ENCODE assay signal across 9 cellular contexts in genomic region chr14:105484069-105484996, GRCh38. TPM values are rescaled to one million over a fixed set of nuclear protein-coding genes. Genes with fewer than 3 reads are reported as not detected.
DNase-seq lines count a peak whose midpoint lies in the region; ATAC-seq, FAIRE-seq and TF ChIP-seq lines count a peak whose summit lies in the region.
"Had no signal": no experiment of that assay in that cellular context is flagged by ENCODE, and none has a peak within 500 bp of the region (broad histone marks: within the 10 kb centered on the region; RNA-seq: fewer than 3 reads in every experiment).

No MANE protein-coding gene starts in this region.

- H3K4me3 ChIP-seq in K562 (no peak overlapping the region), mucosa of rectum (ENCODE audit: low read length in 2 of 2) (no peak overlapping the region)
- H3K4me3 ChIP-seq: SJSA1 had no signal

- H3K79me2 ChIP-seq in K562 (ENCODE audit: control insufficient read depth, insufficient read depth, low read length) = no peaks in the 10 kb centered on the region

- H3K27ac ChIP-seq in K562 (ENCODE audit: extremely low read depth, low read depth, low read length) (no peak overlapping the region), mucosa of rectum (ENCODE audit: low read depth in 2 of 2, low read length in 2 of 2) (peak overlapping the region; percentile 24 to 44)
- H3K27ac ChIP-seq: SJSA1 had no signal

- no peaks in the 10 kb centered on the region; a peak in 1 of 5 replicates for H3K27me3 ChIP-seq in K562 (ENCODE audit: control insufficient read depth in 2 of 2, insufficient read depth in 2 of 2, low read length in 2 of 2)
- peaks cover 7% of the 10 kb centered on the region in 2 donors for H3K27me3 ChIP-seq in mucosa of rectum (ENCODE audit: control insufficient read depth in 2 of 2, insufficient read depth in 2 of 2, low read length in 2 of 2)

- peak; percentile 37 for DNase-seq in stimulated activated CD4-positive, alpha-beta T cell treated with anti-CD3 and anti-CD28 coated beads, Interleukin-4, amount 100 ng/mL, for 1 hour
- DNase-seq in stimulated activated CD4-positive, alpha-beta T cell treated with anti-CD3 and anti-CD28 coated beads, Interleukin-15, amount 100 ng/mL, for 24 hours = no peak
- DNase-seq in K562 (ENCODE audit: extremely low read depth in 1 of 4, low spot score in 3 of 4) = no peak
- DNase-seq in DMS79 (lab: John Stamatoyannopoulos, UW) = no peak
- DNase-seq in epidermal melanocyte (ENCODE audit: insufficient read length, low spot score) = no peak
- no peak for DNase-seq in HK-2 (ENCODE audit: unreplicated experiment)

- TF ChIP-seq RAD21 in K562 (CRISPR knock-in tag; conservative IDR thresholded peaks at IDR 0.05 in 1 of 2, IDR thresholded peaks at IDR 0.05 in 1 of 2) = no peak

- in situ Hi-C loops in K562 (cut with MboI) = no loop called here

- CTCF ChIA-PET in K562 (lab: Yijun Ruan, JAX; ENCODE audit: low intra/inter-chr PET ratio) = no interaction called here

- intact Hi-C loops in K562 (cut with micrococcal nuclease) = no loop called here

- TF ChIP-seq POLR2A in K562 (conservative IDR thresholded peaks at IDR 0.05) = no peak

- no peaks in the 10 kb centered on the region; the same call in 1 of the 2 replicates for H4K20me1 ChIP-seq in K562 (replicated peaks; ENCODE audit: control insufficient read depth, insufficient read depth, low read length)

- H3K9ac ChIP-seq in K562 (ENCODE audit: insufficient read depth in 1 of 2, low read depth in 2 of 2, low read length in 2 of 2) = peak overlapping the region in 1 of 2 experiments; percentile 52; a peak in 2 of 4 replicates
- no peak overlapping the region for H3K9ac ChIP-seq in mucosa of rectum (ENCODE audit: low read depth in 1 of 2, low read length in 2 of 2)

- no peak overlapping the region for H2AFZ ChIP-seq in K562 (ENCODE audit: low read depth, low read length)

- TF ChIP-seq EP300 in K562 (IDR thresholded peaks at IDR 0.05; ENCODE audit: low read length) = no peak

- no peaks in the 10 kb centered on the region for H3K9me1 ChIP-seq in K562 (ENCODE audit: control insufficient read depth, insufficient read depth, low read length)

- TF ChIP-seq CTCF in K562 (IDR thresholded peaks at IDR 0.05 in 2 of 3, conservative IDR thresholded peaks at IDR 0.05 in 1 of 3; ENCODE audit: insufficient read depth in 2 of 3, low read depth in 1 of 3, low read length in 3 of 3) = no peak

- H3K9me3 ChIP-seq in K562 (replicated peaks; ENCODE audit: control insufficient read depth, insufficient read depth, low read depth, low read length) (no peaks in the 10 kb centered on the region), mucosa of rectum (ENCODE audit: control insufficient read depth in 2 of 2, low read length in 2 of 2) (no peaks in the 10 kb centered on the region)
- H3K9me3 ChIP-seq: SJSA1 had no signal

- no TSS peak for BruUV-seq in K562 (replicated peaks; lab: Mats Ljungman, UMichigan)

- peaks cover 12 to 95% of the 10 kb centered on the region in 2 experiments for H3K4me1 ChIP-seq in K562 (replicated peaks in 1 of 2; ENCODE audit: control insufficient read depth in 2 of 2, insufficient read depth in 2 of 2, low read length in 2 of 2)
- H3K4me1 ChIP-seq in mucosa of rectum (ENCODE audit: control insufficient read depth in 2 of 2, insufficient read depth in 2 of 2, low read length in 2 of 2) = peaks cover 71 to 75% of the 10 kb centered on the region in 2 donors

- 48% methylated on average over 18 of the region's 20 CpGs for WGBS in K562 (ENCODE audit: insufficient coverage, low coverage, missing lambda C conversion rate)

- FAIRE-seq in K562 (lab: Jason Lieb, UNC) = no peak

- H3K36me3 ChIP-seq in K562 (ENCODE audit: control insufficient read depth, insufficient read depth, low read length) (no peaks in the 10 kb centered on the region), mucosa of rectum (ENCODE audit: control insufficient read depth in 2 of 2, insufficient read depth in 2 of 2, low read length in 2 of 2) (no peaks in the 10 kb centered on the region)
- H3K36me3 ChIP-seq: SJSA1 had no signal

- no peak overlapping the region for H3K4me2 ChIP-seq in K562 (ENCODE audit: insufficient read depth, low read length)

- POLR2A ChIA-PET in K562 (lab: Yijun Ruan, JAX) = interaction anchor here (0.5 kb wide), 1 partner anchor 10 kb away, joined by 3 read pairs; no protein-coding TSS in a partner anchor

- ATAC-seq in K562 (no peak), GM18498 (IDR thresholded peaks at IDR 0.05; ENCODE audit: unreplicated experiment) (no peak)

RNA-seq across cellular contexts. Expression of gene CRIP1, which starts 2.4 kb away (rescaled TPM):
- total RNA-seq in K562 (2011; cell fraction: chromatin; rRNA removed; ENCODE audit: low replicate concordance) = not detected in 2 replicates
- total RNA-seq in K562 (2011; cell fraction: nucleolus; rRNA removed) = not detected in 2 replicates
- 0.29 TPM in 1 of 2 replicates, not detected in the other for total RNA-seq in K562 (2011; cell fraction: nucleoplasm; rRNA removed)
- total RNA-seq in K562 (2014; rRNA removed) = not detected in 2 replicates
- not detected in 2 replicates for total RNA-seq in K562 (2014; rRNA removed; fragmentation: Illumina TruSeq; extraction: Trizol)
- total RNA-seq in K562 (2015; rRNA removed; fragmentation: Illumina TruSeq; extraction: Trizol) = not detected in 2 replicates
- 0.58 and 0.98 TPM in 2 replicates for total RNA-seq in K562 (2021)
- polyA plus RNA-seq in K562 (2011; rRNA removed) = 0.14 and 0.23 TPM in 2 replicates
- 0.31 and 0.46 TPM in 2 replicates for polyA plus RNA-seq in K562 (2011; cell fraction: cytosol; rRNA removed)
- 0.21 and 1.1 TPM in 2 replicates for polyA plus RNA-seq in K562 (2011; cell fraction: nucleus; rRNA removed)
- polyA plus RNA-seq in K562 (2012) = 0.72 TPM in 1 of 2 replicates, not detected in the other
- polyA plus RNA-seq in K562 (2014; fragmentation: Illumina TruSeq; extraction: Trizol) = not detected in 2 replicates
- not detected for polyA plus RNA-seq in K562 (2014; fragmentation: Nextera tagmentation; extraction: Ambion mirVana)
- polyA plus RNA-seq in K562 (2014; rRNA removed) = 0.11 TPM in 1 of 2 replicates, not detected in the other
- polyA minus RNA-seq in K562 (2011; rRNA and poly(A)+ RNA removed) = not detected in 2 replicates
- polyA minus RNA-seq in K562 (2011; cell fraction: cytosol; rRNA and poly(A)+ RNA removed) = 3.2 and 9.9 TPM in 2 replicates
- 0.78 and 1.5 TPM in 2 replicates for polyA minus RNA-seq in K562 (2011; cell fraction: nucleus; rRNA and poly(A)+ RNA removed)

RNA-seq across cellular contexts. Expression of gene TEDC1, which starts 6.7 kb away (rescaled TPM):
- 5.0 and 22.4 TPM in 2 replicates for total RNA-seq in K562 (2011; cell fraction: chromatin; rRNA removed; ENCODE audit: low replicate concordance)
- total RNA-seq in K562 (2011; cell fraction: nucleolus; rRNA removed) = 19.2 and 23.0 TPM in 2 replicates
- 7.6 and 10.1 TPM in 2 replicates for total RNA-seq in K562 (2011; cell fraction: nucleoplasm; rRNA removed)
- total RNA-seq in K562 (2014; rRNA removed) (26.4 and 28.3 TPM in 2 replicates), K562 (2014; rRNA removed; fragmentation: Illumina TruSeq; extraction: Trizol) (0.64 and 0.84 TPM in 2 replicates), K562 (2015; rRNA removed; fragmentation: Illumina TruSeq; extraction: Trizol) (6.6 and 8.8 TPM in 2 replicates), K562 (2021) (20.1 and 25.7 TPM in 2 replicates)
- polyA plus RNA-seq in K562 (2011; rRNA removed) (5.9 and 6.6 TPM in 2 replicates), K562 (2014; fragmentation: Illumina TruSeq; extraction: Trizol) (1.2 and 6.8 TPM in 2 replicates), K562 (2014; fragmentation: Nextera tagmentation; extraction: Ambion mirVana) (under 1 TPM; 0.21 to 0.25 TPM), K562 (2014; rRNA removed) (18.9 and 19.4 TPM in 2 replicates)
- polyA plus RNA-seq in K562 (2011; cell fraction: cytosol; rRNA removed) = 7.3 and 21.3 TPM in 2 replicates
- polyA plus RNA-seq in K562 (2011; cell fraction: nucleus; rRNA removed) = 19.1 and 36.6 TPM in 2 replicates
- polyA plus RNA-seq in K562 (2012) = 12.3 and 15.1 TPM in 2 replicates
- polyA minus RNA-seq in K562 (2011; rRNA and poly(A)+ RNA removed) = 0.99 and 1.6 TPM in 2 replicates
- polyA minus RNA-seq in K562 (2011; cell fraction: cytosol; rRNA and poly(A)+ RNA removed) = 7.5 and 8.6 TPM in 2 replicates
- 10.3 and 11.8 TPM in 2 replicates for polyA minus RNA-seq in K562 (2011; cell fraction: nucleus; rRNA and poly(A)+ RNA removed)

RNA-seq across cellular contexts. Expression of gene CRIP2, which starts 9.7 kb away (rescaled TPM):
- 2.6 TPM in 1 of 2 replicates, not detected in the other for total RNA-seq in K562 (2011; cell fraction: chromatin; rRNA removed; ENCODE audit: low replicate concordance)
- total RNA-seq in K562 (2011; cell fraction: nucleolus; rRNA removed) = 0.53 and 1.7 TPM in 2 replicates
- 1.2 and 1.5 TPM in 2 replicates for total RNA-seq in K562 (2011; cell fraction: nucleoplasm; rRNA removed)
- total RNA-seq in K562 (2014; rRNA removed) = 1.7 and 2.0 TPM in 2 replicates
- total RNA-seq in K562 (2014; rRNA removed; fragmentation: Illumina TruSeq; extraction: Trizol) = not detected in 2 replicates
- 0.33 and 0.34 TPM in 2 replicates for total RNA-seq in K562 (2015; rRNA removed; fragmentation: Illumina TruSeq; extraction: Trizol)
- 1.2 and 1.7 TPM in 2 replicates for total RNA-seq in K562 (2021)
- 1.0 and 2.2 TPM in 2 replicates for polyA plus RNA-seq in K562 (2011; rRNA removed)
- polyA plus RNA-seq in K562 (2011; cell fraction: cytosol; rRNA removed) = 4.4 and 9.0 TPM in 2 replicates
- 4.8 and 11.0 TPM in 2 replicates for polyA plus RNA-seq in K562 (2011; cell fraction: nucleus; rRNA removed)
- polyA plus RNA-seq in K562 (2012) = 1.4 and 1.9 TPM in 2 replicates
- polyA plus RNA-seq in K562 (2014; fragmentation: Illumina TruSeq; extraction: Trizol) = 0.18 and 0.51 TPM in 2 replicates
- under 1 TPM; 0.25 to 0.27 TPM for polyA plus RNA-seq in K562 (2014; fragmentation: Nextera tagmentation; extraction: Ambion mirVana)
- polyA plus RNA-seq in K562 (2014; rRNA removed) = 0.16 and 1.2 TPM in 2 replicates
- polyA minus RNA-seq in K562 (2011; rRNA and poly(A)+ RNA removed) = 0.39 TPM in 1 of 2 replicates, not detected in the other
- polyA minus RNA-seq in K562 (2011; cell fraction: cytosol; rRNA and poly(A)+ RNA removed) = 1.2 and 2.0 TPM in 2 replicates
- polyA minus RNA-seq in K562 (2011; cell fraction: nucleus; rRNA and poly(A)+ RNA removed) = 0.67 and 0.94 TPM in 2 replicates

RNA-seq across cellular contexts. Expression of gene TMEM121, which starts 42.0 kb away (rescaled TPM):
- not detected in 2 replicates for total RNA-seq in K562 (2011; cell fraction: chromatin; rRNA removed; ENCODE audit: low replicate concordance)
- total RNA-seq in K562 (2011; cell fraction: nucleolus; rRNA removed) = 0.39 TPM in 1 of 2 replicates, not detected in the other
- total RNA-seq in K562 (2011; cell fraction: nucleoplasm; rRNA removed) = not detected in 2 replicates
- total RNA-seq in K562 (2014; rRNA removed) (0.36 TPM in 1 of 2 replicates, not detected in the other), K562 (2014; rRNA removed; fragmentation: Illumina TruSeq; extraction: Trizol) (not detected in 2 replicates), K562 (2015; rRNA removed; fragmentation: Illumina TruSeq; extraction: Trizol) (not detected in 2 replicates), K562 (2021) (0.31 TPM in 1 of 2 replicates, not detected in the other)
- polyA plus RNA-seq in K562 (2011; rRNA removed) (0.09 TPM in 1 of 2 replicates, not detected in the other), K562 (2014; fragmentation: Illumina TruSeq; extraction: Trizol) (not detected in 2 replicates), K562 (2014; fragmentation: Nextera tagmentation; extraction: Ambion mirVana) (not detected), K562 (2014; rRNA removed) (not detected in 2 replicates)
- 0.04 and 0.55 TPM in 2 replicates for polyA plus RNA-seq in K562 (2011; cell fraction: cytosol; rRNA removed)
- 0.13 TPM in 1 of 2 replicates, not detected in the other for polyA plus RNA-seq in K562 (2011; cell fraction: nucleus; rRNA removed)
- 0.12 TPM in 1 of 2 replicates, not detected in the other for polyA plus RNA-seq in K562 (2012)
- not detected in 2 replicates for polyA minus RNA-seq in K562 (2011; rRNA and poly(A)+ RNA removed)
- not detected in 2 replicates for polyA minus RNA-seq in K562 (2011; cell fraction: cytosol; rRNA and poly(A)+ RNA removed)
- 0.33 and 0.40 TPM in 2 replicates for polyA minus RNA-seq in K562 (2011; cell fraction: nucleus; rRNA and poly(A)+ RNA removed)
